Comparison of ENCODE assay signal across 17 cellular contexts in genomic region chr12:109743076-109743910, GRCh38. TPM values are rescaled to one million over a fixed set of nuclear protein-coding genes. Genes with fewer than 3 reads are reported as not detected.
DNase-seq lines count a peak whose midpoint lies in the region; ATAC-seq, FAIRE-seq and TF ChIP-seq lines count a peak whose summit lies in the region.
"Had no signal": no experiment of that assay in that cellular context is flagged by ENCODE, and none has a peak within 500 bp of the region (broad histone marks: within the 10 kb centered on the region; RNA-seq: fewer than 3 reads in every experiment).

No MANE protein-coding gene starts in this region.

- H3K9me3 ChIP-seq in H1 (ENCODE audit: insufficient read depth in 2 of 2, low read depth in 1 of 2, low read length in 1 of 2) (no peaks in the 10 kb centered on the region), sigmoid colon (no peaks in the 10 kb centered on the region)
- H3K9me3 ChIP-seq: A549, prostate gland, uterus had no signal

- POLR2A ChIA-PET in H1 (lab: Charles Lee; ENCODE audit: partially characterized antibody) = no interaction called here

- H3K23ac ChIP-seq in H1 (ENCODE audit: insufficient read length) (no peak overlapping the region), mesendoderm (ENCODE audit: low read length) (no peak overlapping the region)

- H3K79me2 ChIP-seq in H1 (ENCODE audit: control insufficient read depth in 1 of 2, insufficient read depth in 2 of 2, low read length in 2 of 2) (no peaks in the 10 kb centered on the region), mesendoderm (ENCODE audit: control insufficient read depth, insufficient read depth, low read length) (no peaks in the 10 kb centered on the region)

- 91% methylated on average over 17 of the region's 17 CpGs; no CpG with 5 or more reads in 1 of the 2 experiments for WGBS in H1 (ENCODE audit: extremely low coverage in 1 of 2, insufficient coverage in 1 of 2, insufficient read length in 1 of 2, insufficient replicate concordance in 2 of 2, low coverage in 1 of 2, low lambda C conversion rate in 2 of 2, missing lambda C conversion rate in 1 of 2), 2 experiments
- 92 to 93% methylated on average over 17 of the region's 17 CpGs for WGBS in sigmoid colon, 2 donors
- no CpG with 5 or more reads among the region's 17 CpGs for WGBS in mesendoderm (ENCODE audit: extremely low coverage, insufficient coverage, low lambda C conversion rate)

- DNase-seq in activated CD8-positive, alpha-beta memory T cell treated with anti-CD3 and anti-CD28 coated beads, Interleukin-2, amount 50 U/mL, for 4 hours = peak; percentile 12
- no peak for DNase-seq in activated CD8-positive, alpha-beta memory T cell treated with anti-CD3 and anti-CD28 coated beads for 24 hours
- no peak for DNase-seq in H1 (ENCODE audit: low read depth in 1 of 2, low spot score in 2 of 2)
- DNase-seq in left lobe of liver (ENCODE audit: low spot score) = peak; percentile 40
- DNase-seq in sigmoid colon = peak; percentile 55
- no peak for DNase-seq in H7
- DNase-seq in mesendoderm = no peak
- DNase-seq in NCI-H345 treated with DMSO at 0.1 percent for 48 hours (lab: John Stamatoyannopoulos, UW; ENCODE audit: unreplicated experiment) = no peak
- DNase-seq: activated CD8-positive, alpha-beta memory T cell treated with anti-CD3 and anti-CD28 coated beads, Interleukin-2, amount 10 ng/mL, durations not matched to agents 7 days and 5 days; brain microvascular endothelial cell; GM23248; NCI-H2029; NCI-H510A treated with DMSO at 0.1 percent for 48 hours had no signal

- no peak overlapping the region for H3K14ac ChIP-seq in H1 (ENCODE audit: insufficient read length)

- H2BK15ac ChIP-seq in H1 (ENCODE audit: low read length) = no peak overlapping the region
- no peak overlapping the region for H2BK15ac ChIP-seq in mesendoderm (replicated peaks; ENCODE audit: low read depth)

- TF ChIP-seq CTCF in H1 (IDR thresholded peaks at IDR 0.05; ENCODE audit: control extremely low read depth in 1 of 3, insufficient read depth in 1 of 3, low read depth in 1 of 3, low read length in 3 of 3) = no peak
- TF ChIP-seq CTCF in sigmoid colon (IDR thresholded peaks at IDR 0.05) = no peak

- TF ChIP-seq POLR2A in H1 (IDR thresholded peaks at IDR 0.05; ENCODE audit: control extremely low read depth in 1 of 2, low read depth in 2 of 2, low read length in 2 of 2) (no peak), sigmoid colon (IDR thresholded peaks at IDR 0.05) (no peak)

- no peaks in the 10 kb centered on the region for H3K79me1 ChIP-seq in H1 (ENCODE audit: low read depth, low read length)
- H3K79me1 ChIP-seq in mesendoderm (ENCODE audit: low read length) = peaks cover 5% of the 10 kb centered on the region

- no peak for FAIRE-seq in H1 (lab: Jason Lieb, UNC)
- FAIRE-seq: A549 had no signal

- H3K4me2 ChIP-seq in H1 (ENCODE audit: insufficient read depth in 1 of 2, low read depth in 2 of 2, low read length in 2 of 2) (no peak overlapping the region), mesendoderm (ENCODE audit: low read length) (no peak overlapping the region)
- H3K4me2 ChIP-seq: A549 had no signal

- no peak overlapping the region for H3K4ac ChIP-seq in H1 (replicated peaks; ENCODE audit: insufficient read length, low read depth, low read length)
- H3K4ac ChIP-seq in mesendoderm (ENCODE audit: low read depth, low read length) = no peak overlapping the region

- H3K9ac ChIP-seq in H1 (replicated peaks in 1 of 4; ENCODE audit: extremely low read depth in 1 of 4, low read depth in 3 of 4, low read length in 3 of 4) (no peak overlapping the region), mesendoderm (ENCODE audit: low read length) (no peak overlapping the region)
- H3K9ac ChIP-seq: GM23248 had no signal

- no peaks in the 10 kb centered on the region for H3K27me3 ChIP-seq in H1 (replicated peaks in 1 of 4; ENCODE audit: control insufficient read depth in 3 of 4, extremely low read depth in 1 of 4, insufficient read depth in 3 of 4, low read length in 3 of 4)
- H3K27me3 ChIP-seq in sigmoid colon = no peaks in the 10 kb centered on the region
- H3K27me3 ChIP-seq in H7 (ENCODE audit: control insufficient read depth, insufficient read depth, low read length) = no peaks in the 10 kb centered on the region
- H3K27me3 ChIP-seq in mesendoderm (ENCODE audit: insufficient read depth, low read length, poor library complexity) = no peaks in the 10 kb centered on the region
- H3K27me3 ChIP-seq: uterus had no signal

- no peaks in the 10 kb centered on the region for H3K4me1 ChIP-seq in H1 (replicated peaks in 1 of 4; ENCODE audit: control insufficient read depth in 3 of 4, insufficient read depth in 4 of 4, low read length in 3 of 4)
- H3K4me1 ChIP-seq in sigmoid colon = peaks cover 0 to 13% (median 4%) of the 10 kb centered on the region in 4 donors
- H3K4me1 ChIP-seq in mesendoderm (ENCODE audit: control insufficient read depth, low read depth, low read length) = peaks cover 20% of the 10 kb centered on the region
- H3K4me1 ChIP-seq: A549, prostate gland, uterus had no signal

- H4K5ac ChIP-seq in H1 (ENCODE audit: insufficient read length, low read depth, low read length) = no peak overlapping the region
- H4K5ac ChIP-seq in mesendoderm (ENCODE audit: low read length) = no peak overlapping the region

- H3K56ac ChIP-seq in H1 (replicated peaks; ENCODE audit: insufficient read length, low read depth, low read length) (no peak overlapping the region), mesendoderm (ENCODE audit: low read length) (no peak overlapping the region)

- H2BK5ac ChIP-seq in H1 (ENCODE audit: low read depth, low read length) (no peak overlapping the region), mesendoderm (ENCODE audit: low read length) (no peak overlapping the region)

- intact Hi-C loops in sigmoid colon (cut with DNase I) = no loop called here

- H4K8ac ChIP-seq in H1 (ENCODE audit: extremely low read depth, insufficient read depth, low read length) = no peak overlapping the region
- H4K8ac ChIP-seq in mesendoderm (ENCODE audit: low read depth, low read length) = no peak overlapping the region

- no peaks in the 10 kb centered on the region; the same call in 1 of the 2 replicates for H3K23me2 ChIP-seq in H1 (ENCODE audit: low read depth, low read length)

- H2BK20ac ChIP-seq in H1 (ENCODE audit: low read length) = no peak overlapping the region

- no peaks in the 10 kb centered on the region for H4K20me1 ChIP-seq in H1 (replicated peaks in 1 of 2; ENCODE audit: control insufficient read depth in 1 of 2, insufficient read depth in 2 of 2, low read length in 2 of 2)

- ATAC-seq in left lobe of liver = no peak
- ATAC-seq: A549; activated CD4-positive, CD25-positive, alpha-beta regulatory T cell treated with anti-CD3 and anti-CD28 coated beads, Interleukin-2, amount 50 U/mL, for 24 hours; activated CD8-positive, alpha-beta memory T cell treated with anti-CD3 and anti-CD28 coated beads, Interleukin-2, amount 10 ng/mL, durations not matched to agents 7 days and 5 days had no signal

- peak overlapping the region; percentile 39; the same call in 1 of the 2 replicates for H2BK12ac ChIP-seq in H1 (ENCODE audit: low read depth, low read length)

- no peak for TF ChIP-seq RAD21 in H1 (IDR thresholded peaks at IDR 0.05 in 1 of 2, conservative IDR thresholded peaks at IDR 0.05 in 1 of 2; ENCODE audit: low read depth in 2 of 2, low read length in 2 of 2)

- TF ChIP-seq EP300 in H1 (IDR thresholded peaks at IDR 0.05; ENCODE audit: borderline replicate concordance in 1 of 2, low read depth in 2 of 2, low read length in 2 of 2) (no peak), sigmoid colon (IDR thresholded peaks at IDR 0.05) (no peak)

- H3K4me3 ChIP-seq in H1 (ENCODE audit: extremely low read depth in 1 of 4, insufficient read depth in 2 of 4, low read depth in 3 of 4, low read length in 4 of 4) (no peak overlapping the region), sigmoid colon (no peak overlapping the region), H7 (ENCODE audit: insufficient read depth, low read depth, low read length) (no peak overlapping the region), mesendoderm (ENCODE audit: low read length) (no peak overlapping the region)
- H3K4me3 ChIP-seq: A549, GM23248, prostate gland, uterus had no signal

- H3K27ac ChIP-seq in H1 (ENCODE audit: low read depth, low read length) = no peak overlapping the region
- H3K27ac ChIP-seq in sigmoid colon = no peak overlapping the region
- no peak overlapping the region for H3K27ac ChIP-seq in mesendoderm (ENCODE audit: low read depth, low read length)
- H3K27ac ChIP-seq: A549, brain microvascular endothelial cell, GM23248, prostate gland, uterus had no signal

- H3K36me3 ChIP-seq in H1 (ENCODE audit: control insufficient read depth in 2 of 4, insufficient read depth in 4 of 4, low read length in 3 of 4) (no peaks in the 10 kb centered on the region), sigmoid colon (no peaks in the 10 kb centered on the region), H7 (replicated peaks; ENCODE audit: control insufficient read depth, insufficient read depth, low read length) (no peaks in the 10 kb centered on the region), mesendoderm (ENCODE audit: control insufficient read depth, insufficient read depth, low read length) (no peaks in the 10 kb centered on the region)
- H3K36me3 ChIP-seq: brain microvascular endothelial cell, prostate gland, uterus had no signal

- H2BK120ac ChIP-seq in H1 (replicated peaks; ENCODE audit: low read depth, low read length) (no peak overlapping the region), mesendoderm (ENCODE audit: low read depth, low read length) (no peak overlapping the region)

- no peak overlapping the region for H2AK5ac ChIP-seq in H1 (ENCODE audit: low read depth, low read length)
- H2AK5ac ChIP-seq in mesendoderm (ENCODE audit: low read length) = no peak overlapping the region

- H3K18ac ChIP-seq in H1 (ENCODE audit: extremely low read depth, low read length) (no peak overlapping the region), mesendoderm (ENCODE audit: low read length) (no peak overlapping the region)

- CTCF ChIA-PET in H1 (lab: Charles Lee; ENCODE audit: partially characterized antibody) = interaction anchor here (0.6 to 1.7 kb wide), 6 partner anchors 10 to 310 kb away, joined by 3 to 4 read pairs (median 3); no protein-coding TSS in a partner anchor

- no peak overlapping the region for H4K91ac ChIP-seq in H1 (replicated peaks; ENCODE audit: insufficient read length, low read length)

- no peak overlapping the region for H2AFZ ChIP-seq in H1 (ENCODE audit: low read length)
- H2AFZ ChIP-seq: GM23248 had no signal

RNA-seq across cellular contexts. Expression of gene FAM222A, which starts 29.7 kb away (rescaled TPM):
- 1.1 and 1.5 TPM in 2 replicates for total RNA-seq in H1 (2021; fragmentation: NEBNext Ultra II Directional; extraction: Animal tissue kit (Norgen Biotek cat#: 25700))
- polyA plus RNA-seq in H1 (2011; rRNA removed) (0.94 and 1.6 TPM in 2 replicates), sigmoid colon (1 to 10 TPM; 1.2 to 2.2 (median 2.1) TPM)
- polyA plus RNA-seq in H1 (2011; cell fraction: cytosol; rRNA removed) = 0.85 TPM
- 0.93 TPM for polyA plus RNA-seq in H1 (2011; cell fraction: nucleus; rRNA removed)
- 0.81 to 1.1 TPM (median 0.88 TPM) in 4 replicates for polyA plus RNA-seq in H1 (2012, experiment 1 of 2)
- 0.91 TPM for polyA plus RNA-seq in H1 (2012, experiment 2 of 2)
- polyA plus RNA-seq in H1 (2013, experiment 1 of 2) = 1.1 TPM
- 1.1 TPM for polyA plus RNA-seq in H1 (2013, experiment 2 of 2)
- 0.61 and 0.95 TPM in 2 replicates for polyA minus RNA-seq in H1 (2011; rRNA and poly(A)+ RNA removed)
- 1.9 TPM for polyA minus RNA-seq in H1 (2011; cell fraction: cytosol; rRNA and poly(A)+ RNA removed)
- 2.7 TPM for polyA minus RNA-seq in H1 (2011; cell fraction: nucleus; rRNA and poly(A)+ RNA removed)
- total RNA-seq in left lobe of liver (1.8 TPM), sigmoid colon (1 to 10 TPM; 1.1 to 3.3 (median 1.7) TPM)
- 2.5 and 3.7 TPM in 2 replicates for total RNA-seq in H7 (2014; rRNA removed; shearing (Covaris generic))
- 5.4 TPM for polyA plus RNA-seq in mesendoderm (2013, experiment 1 of 2)
- polyA plus RNA-seq in mesendoderm (2013, experiment 2 of 2) = 4.8 TPM
- polyA plus RNA-seq: GM23248 had no signal

Comparison
In these comparisons a context has a peak if more than half of its experiments do, and no peak if none do; other contexts are left out.
1. DNase-seq: peak in activated CD8-positive, alpha-beta memory T cell treated with anti-CD3 and anti-CD28 coated beads, Interleukin-2, amount 50 U/mL, for 4 hours (single experiment), left lobe of liver (single experiment) and sigmoid colon (single experiment); none in activated CD8-positive, alpha-beta memory T cell treated with anti-CD3 and anti-CD28 coated beads for 24 hours (single experiment), H1 (0 of 2), H7 (single experiment), mesendoderm (single experiment) and NCI-H345 treated with DMSO at 0.1 percent for 48 hours (single experiment).